ENCODE assay signal across 1 cellular context in the genomic region with DNA sequence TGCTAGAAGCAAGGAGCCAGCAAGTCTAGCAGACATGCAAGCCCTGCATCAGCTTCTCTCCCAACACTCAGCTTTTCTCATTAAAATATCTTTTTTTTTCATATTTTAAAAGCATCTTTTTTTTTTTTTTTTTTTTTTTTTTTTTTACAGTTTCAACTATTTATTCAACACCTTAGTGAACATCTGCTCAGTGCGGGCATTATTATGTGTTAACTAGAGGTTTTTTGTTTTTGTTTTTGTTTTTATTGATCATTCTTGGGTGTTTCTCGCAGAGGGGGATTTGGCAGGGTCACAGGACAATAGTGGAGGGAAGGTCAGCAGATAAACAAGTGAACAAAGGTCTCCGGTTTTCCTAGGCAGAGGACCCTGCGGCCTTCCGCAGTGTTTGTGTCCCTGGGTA.
A peak's percentile ranks its signal among the peaks of the same experiment; 100 is the strongest.
TF ChIP-seq lines count a peak whose summit lies in the region.
"Not testable (repeated sequence)": the region's sequence is repeated elsewhere in the genome, so short reads cannot be mapped to it uniquely, and the experiment has no call there.

No MANE protein-coding gene starts in this region.

TF ChIP-seq in HepG2, 621 proteins besides CTCF, POLR2A, EP300 and RAD21:
- TF ChIP-seq, protein P1, sequence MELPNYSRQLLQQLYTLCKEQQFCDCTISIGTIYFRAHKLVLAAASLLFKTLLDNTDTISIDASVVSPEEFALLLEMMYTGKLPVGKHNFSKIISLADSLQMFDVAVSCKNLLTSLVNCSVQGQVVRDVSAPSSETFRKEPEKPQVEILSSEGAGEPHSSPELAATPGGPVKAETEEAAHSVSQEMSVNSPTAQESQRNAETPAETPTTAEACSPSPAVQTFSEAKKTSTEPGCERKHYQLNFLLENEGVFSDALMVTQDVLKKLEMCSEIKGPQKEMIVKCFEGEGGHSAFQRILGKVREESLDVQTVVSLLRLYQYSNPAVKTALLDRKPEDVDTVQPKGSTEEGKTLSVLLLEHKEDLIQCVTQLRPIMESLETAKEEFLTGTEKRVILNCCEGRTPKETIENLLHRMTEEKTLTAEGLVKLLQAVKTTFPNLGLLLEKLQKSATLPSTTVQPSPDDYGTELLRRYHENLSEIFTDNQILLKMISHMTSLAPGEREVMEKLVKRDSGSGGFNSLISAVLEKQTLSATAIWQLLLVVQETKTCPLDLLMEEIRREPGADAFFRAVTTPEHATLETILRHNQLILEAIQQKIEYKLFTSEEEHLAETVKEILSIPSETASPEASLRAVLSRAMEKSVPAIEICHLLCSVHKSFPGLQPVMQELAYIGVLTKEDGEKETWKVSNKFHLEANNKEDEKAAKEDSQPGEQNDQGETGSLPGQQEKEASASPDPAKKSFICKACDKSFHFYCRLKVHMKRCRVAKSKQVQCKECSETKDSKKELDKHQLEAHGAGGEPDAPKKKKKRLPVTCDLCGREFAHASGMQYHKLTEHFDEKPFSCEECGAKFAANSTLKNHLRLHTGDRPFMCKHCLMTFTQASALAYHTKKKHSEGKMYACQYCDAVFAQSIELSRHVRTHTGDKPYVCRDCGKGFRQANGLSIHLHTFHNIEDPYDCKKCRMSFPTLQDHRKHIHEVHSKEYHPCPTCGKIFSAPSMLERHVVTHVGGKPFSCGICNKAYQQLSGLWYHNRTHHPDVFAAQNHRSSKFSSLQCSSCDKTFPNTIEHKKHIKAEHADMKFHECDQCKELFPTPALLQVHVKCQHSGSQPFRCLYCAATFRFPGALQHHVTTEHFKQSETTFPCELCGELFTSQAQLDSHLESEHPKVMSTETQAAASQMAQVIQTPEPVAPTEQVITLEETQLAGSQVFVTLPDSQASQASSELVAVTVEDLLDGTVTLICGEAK (IDR thresholded peaks at IDR 0.05) = peak; percentile 21; the same call in 1 of the 2 replicates
- TF ChIP-seq, protein P1 (CRISPR knock-in tag; IDR thresholded peaks at IDR 0.05) = not testable (repeated sequence)
